ENCODE assay signal across 1 cellular context in the genomic region with DNA sequence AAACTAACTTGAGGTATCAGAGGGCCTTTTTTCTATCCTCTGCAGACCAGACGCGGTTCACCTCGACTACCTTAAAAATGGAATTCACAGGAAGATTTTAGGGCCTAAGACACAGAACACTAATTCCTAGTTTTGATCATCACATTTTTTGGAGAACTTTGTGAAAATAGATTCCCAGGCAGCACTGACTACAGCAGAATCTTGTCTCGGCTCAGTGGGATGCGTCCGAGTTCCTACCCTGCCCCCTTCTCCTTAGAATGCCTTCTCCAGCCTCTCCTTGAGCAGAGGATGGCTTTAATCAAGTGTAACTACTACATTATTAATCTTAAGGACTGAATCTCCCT.
TF ChIP-seq lines count a peak whose summit lies in the region.

No MANE protein-coding gene starts in this region.

TF ChIP-seq in liver, 16 proteins besides CTCF, POLR2A, EP300 and RAD21 (continued from another document):
- TF ChIP-seq, protein P1, sequence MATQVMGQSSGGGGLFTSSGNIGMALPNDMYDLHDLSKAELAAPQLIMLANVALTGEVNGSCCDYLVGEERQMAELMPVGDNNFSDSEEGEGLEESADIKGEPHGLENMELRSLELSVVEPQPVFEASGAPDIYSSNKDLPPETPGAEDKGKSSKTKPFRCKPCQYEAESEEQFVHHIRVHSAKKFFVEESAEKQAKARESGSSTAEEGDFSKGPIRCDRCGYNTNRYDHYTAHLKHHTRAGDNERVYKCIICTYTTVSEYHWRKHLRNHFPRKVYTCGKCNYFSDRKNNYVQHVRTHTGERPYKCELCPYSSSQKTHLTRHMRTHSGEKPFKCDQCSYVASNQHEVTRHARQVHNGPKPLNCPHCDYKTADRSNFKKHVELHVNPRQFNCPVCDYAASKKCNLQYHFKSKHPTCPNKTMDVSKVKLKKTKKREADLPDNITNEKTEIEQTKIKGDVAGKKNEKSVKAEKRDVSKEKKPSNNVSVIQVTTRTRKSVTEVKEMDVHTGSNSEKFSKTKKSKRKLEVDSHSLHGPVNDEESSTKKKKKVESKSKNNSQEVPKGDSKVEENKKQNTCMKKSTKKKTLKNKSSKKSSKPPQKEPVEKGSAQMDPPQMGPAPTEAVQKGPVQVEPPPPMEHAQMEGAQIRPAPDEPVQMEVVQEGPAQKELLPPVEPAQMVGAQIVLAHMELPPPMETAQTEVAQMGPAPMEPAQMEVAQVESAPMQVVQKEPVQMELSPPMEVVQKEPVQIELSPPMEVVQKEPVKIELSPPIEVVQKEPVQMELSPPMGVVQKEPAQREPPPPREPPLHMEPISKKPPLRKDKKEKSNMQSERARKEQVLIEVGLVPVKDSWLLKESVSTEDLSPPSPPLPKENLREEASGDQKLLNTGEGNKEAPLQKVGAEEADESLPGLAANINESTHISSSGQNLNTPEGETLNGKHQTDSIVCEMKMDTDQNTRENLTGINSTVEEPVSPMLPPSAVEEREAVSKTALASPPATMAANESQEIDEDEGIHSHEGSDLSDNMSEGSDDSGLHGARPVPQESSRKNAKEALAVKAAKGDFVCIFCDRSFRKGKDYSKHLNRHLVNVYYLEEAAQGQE (IDR thresholded peaks at IDR 0.05), result no peak
- peak in 1 of 2 donors; percentile 14 for TF ChIP-seq GABPA (IDR thresholded peaks at IDR 0.05 in 1 of 2, conservative IDR thresholded peaks at IDR 0.05 in 1 of 2)
